ENCODE assay signal across 9 cellular contexts in genomic region chr14:30873308-30874119, GRCh38. TPM values are rescaled to one million over a fixed set of nuclear protein-coding genes. Genes with fewer than 3 reads are reported as not detected.
DNase-seq lines count a peak whose midpoint lies in the region; ATAC-seq, FAIRE-seq and TF ChIP-seq lines count a peak whose summit lies in the region.
"Had no signal": no experiment of that assay in that cellular context is flagged by ENCODE, and none has a peak within 500 bp of the region (broad histone marks: within the 10 kb centered on the region; RNA-seq: fewer than 3 reads in every experiment).

No MANE protein-coding gene starts in this region.

- no peaks in the 10 kb centered on the region for H3K36me3 ChIP-seq in ACC112 (ENCODE audit: insufficient read depth, low read length)
- no peaks in the 10 kb centered on the region for H3K36me3 ChIP-seq in HCT116 (ENCODE audit: control insufficient read depth in 1 of 2, insufficient read depth in 2 of 2, low read length in 2 of 2)
- H3K36me3 ChIP-seq in astrocyte (ENCODE audit: insufficient read depth, low read length) = no peaks in the 10 kb centered on the region
- no peaks in the 10 kb centered on the region for H3K36me3 ChIP-seq in mucosa of stomach (ENCODE audit: control insufficient read depth, insufficient read depth, low read length)

- CTCF ChIA-PET in HCT116 (lab: Charles Lee) = no interaction called here

- peak overlapping the region; percentile 79 for H3K4me3 ChIP-seq in ACC112 (ENCODE audit: low read depth, low read length)
- peak overlapping the region; percentile 43 to 58; a peak in 3 of 4 replicates for H3K4me3 ChIP-seq in HCT116 (replicated peaks in 1 of 2; ENCODE audit: low read depth in 1 of 2, low read length in 2 of 2)
- H3K4me3 ChIP-seq in astrocyte (ENCODE audit: insufficient read depth, low read depth, low read length) = peak overlapping the region; percentile 52
- H3K4me3 ChIP-seq in mucosa of stomach (ENCODE audit: low read length) = no peak overlapping the region

- POLR2A ChIA-PET in HCT116 (lab: Charles Lee) = interaction anchor here (0.6 kb wide), 1 partner anchor 155 kb away, joined by 3 read pairs; no protein-coding TSS in a partner anchor

- TF ChIP-seq CTCF in HCT116 (IDR thresholded peaks at IDR 0.05 in 2 of 3, conservative IDR thresholded peaks at IDR 0.05 in 1 of 3; ENCODE audit: borderline replicate concordance in 1 of 3, insufficient read depth in 1 of 3, low read depth in 2 of 3, low read length in 2 of 3) = no peak
- TF ChIP-seq CTCF in astrocyte (IDR thresholded peaks at IDR 0.05; ENCODE audit: insufficient read depth, low read depth, low read length) = no peak

- no peaks in the 10 kb centered on the region for H4K20me1 ChIP-seq in HCT116 (ENCODE audit: insufficient read depth)
- H4K20me1 ChIP-seq in astrocyte (ENCODE audit: insufficient read depth, low read length) = no peaks in the 10 kb centered on the region

- peak overlapping the region; percentile 47 for H3K4me3 Mint-ChIP-seq in astrocyte (ENCODE audit: unreplicated experiment)

- H3K27ac ChIP-seq in ACC112 (ENCODE audit: low read depth, low read length) (no peak overlapping the region), HCT116 (ENCODE audit: low read depth, low read length) (no peak overlapping the region; the same call in 1 of the 2 replicates), astrocyte (ENCODE audit: low read depth, low read length) (no peak overlapping the region)

- intact Hi-C loops in HCT116 (cut with micrococcal nuclease) = no loop called here

- DNase-seq in HCT116 (ENCODE audit: low read depth, low spot score) = no peak
- no peak for DNase-seq in astrocyte (ENCODE audit: low read depth)
- DNase-seq in DMS53 treated with DMSO at 0.1 percent for 48 hours (lab: John Stamatoyannopoulos, UW; ENCODE audit: unreplicated experiment) = no peak
- no peak for DNase-seq in T1000 (lab: John Stamatoyannopoulos, UW)

- H3K27me3 ChIP-seq in ACC112 (ENCODE audit: insufficient read depth, low read length) = peaks cover 56% of the 10 kb centered on the region
- H3K27me3 ChIP-seq in HCT116 (ENCODE audit: insufficient read depth, low read length) = no peaks in the 10 kb centered on the region
- peaks cover 33% of the 10 kb centered on the region for H3K27me3 ChIP-seq in astrocyte (ENCODE audit: insufficient read depth, low read length)
- H3K27me3 ChIP-seq in mucosa of stomach (ENCODE audit: control insufficient read depth, insufficient read depth, low read length) = peaks cover 41% of the 10 kb centered on the region

- H3K79me2 ChIP-seq in ACC112 (ENCODE audit: control insufficient read depth, insufficient read depth, low read length, unreplicated experiment) (no peaks in the 10 kb centered on the region), HCT116 (ENCODE audit: insufficient read depth, low read length) (no peaks in the 10 kb centered on the region), astrocyte (ENCODE audit: insufficient read depth, low read length) (no peaks in the 10 kb centered on the region)

- H3K4me1 ChIP-seq in ACC112 (ENCODE audit: control insufficient read depth, insufficient read depth, low read length, unreplicated experiment) (peaks cover 3% of the 10 kb centered on the region), HCT116 (ENCODE audit: control insufficient read depth in 1 of 2, insufficient read depth in 2 of 2, low read length in 2 of 2) (peaks cover 0 to 18% of the 10 kb centered on the region in 2 experiments; a peak in 3 of 4 replicates), astrocyte (ENCODE audit: insufficient read depth, low read length) (peaks cover 19% of the 10 kb centered on the region), mucosa of stomach (ENCODE audit: control insufficient read depth, insufficient read depth, low read length) (peaks cover 10% of the 10 kb centered on the region)

- BruUV-seq in HCT116 (replicated peaks; lab: Mats Ljungman, UMichigan) = TSS peak; percentile 28

- no peak overlapping the region for H3K27ac Mint-ChIP-seq in astrocyte (ENCODE audit: unreplicated experiment)

- FAIRE-seq in astrocyte (lab: Jason Lieb, UNC) = no peak
- FAIRE-seq: G401.6 had no signal

- no peak for TF ChIP-seq POLR2A in HCT116 (IDR thresholded peaks at IDR 0.05; ENCODE audit: borderline replicate concordance, extremely low read depth, insufficient read depth, insufficient read length)

- H3K27me3 Mint-ChIP-seq in astrocyte (ENCODE audit: low read depth, unreplicated experiment) = peaks cover 44% of the 10 kb centered on the region

- H2AFZ ChIP-seq in ACC112 (ENCODE audit: low read length, unreplicated experiment) (peak overlapping the region; percentile 86), HCT116 (ENCODE audit: low read depth, low read length, poor library complexity, severe bottlenecking) (peak overlapping the region; percentile 3), astrocyte (ENCODE audit: low read depth, low read length) (peak overlapping the region; percentile 73)

- H3K9me2 ChIP-seq in HCT116 (ENCODE audit: insufficient read depth) = no peaks in the 10 kb centered on the region

- no peak for TF ChIP-seq RAD21 in HCT116 (IDR thresholded peaks at IDR 0.05; ENCODE audit: low read depth)

- RAD21 ChIA-PET in HCT116 (lab: Charles Lee; ENCODE audit: low non-redundant PET in 1 of 2, low total read pairs in 2 of 2, uncharacterized antibody in 2 of 2, unreplicated experiment in 2 of 2) = no interaction called here

- H3K36me3 Mint-ChIP-seq in astrocyte (ENCODE audit: low read depth, unreplicated experiment) = no peaks in the 10 kb centered on the region

- H3K4me2 ChIP-seq in HCT116 (ENCODE audit: low read length) (peak overlapping the region; percentile 85), astrocyte (ENCODE audit: low read length) (peak overlapping the region; percentile 90)

- ATAC-seq in HCT116 = peak; percentile 11; the same call in 1 of the 2 replicates
- ATAC-seq in GM21367 (IDR thresholded peaks at IDR 0.05; ENCODE audit: unreplicated experiment) = no peak
- no peak for ATAC-seq in GM18861 (IDR thresholded peaks at IDR 0.05; ENCODE audit: unreplicated experiment)

- H3K9me3 ChIP-seq in HCT116 (ENCODE audit: control insufficient read depth in 1 of 2, insufficient read depth in 1 of 2, low read depth in 1 of 2, low read length in 2 of 2) (no peaks in the 10 kb centered on the region), astrocyte (ENCODE audit: insufficient read depth, low read depth, low read length) (no peaks in the 10 kb centered on the region), mucosa of stomach (ENCODE audit: control insufficient read depth, low read length) (no peaks in the 10 kb centered on the region)

- no peaks in the 10 kb centered on the region for H3K4me1 Mint-ChIP-seq in astrocyte (ENCODE audit: low read depth, unreplicated experiment)

- peaks cover 2% of the 10 kb centered on the region for H3K9me3 Mint-ChIP-seq in astrocyte (ENCODE audit: unreplicated experiment)

- H3K9ac ChIP-seq in HCT116 (ENCODE audit: low read length) = peak overlapping the region; percentile 61
- no peak overlapping the region for H3K9ac ChIP-seq in astrocyte (ENCODE audit: low read length)
- H3K9ac ChIP-seq in mucosa of stomach (ENCODE audit: low read length) = peak overlapping the region; percentile 18

TF ChIP-seq in HCT116, 20 proteins besides CTCF, POLR2A, EP300 and RAD21:
- TF ChIP-seq MAX (IDR thresholded peaks at IDR 0.05) (no peak), ATF3 (IDR thresholded peaks at IDR 0.05) (no peak), ZNF274 (IDR thresholded peaks at IDR 0.05; ENCODE audit: low read depth, low read length) (no peak), POLR2AphosphoS5 (IDR thresholded peaks at IDR 0.05; ENCODE audit: low read depth, low read length) (no peak), FOSL1 (IDR thresholded peaks at IDR 0.05; ENCODE audit: low read depth) (no peak), SP1 (IDR thresholded peaks at IDR 0.05; ENCODE audit: low read depth) (no peak), SIN3A (IDR thresholded peaks at IDR 0.05; ENCODE audit: low read depth) (no peak), ELF1 (IDR thresholded peaks at IDR 0.05; ENCODE audit: borderline replicate concordance, low read depth) (no peak), EGR1 (IDR thresholded peaks at IDR 0.05; ENCODE audit: low read depth) (no peak)
TF ChIP-seq in HCT116: peak in this region for 0.

RNA-seq across cellular contexts. Expression of gene COCH, which starts 0.8 kb away (rescaled TPM):
- total RNA-seq in HCT116 (2021; ENCODE audit: unreplicated experiment) (6.7 TPM), astrocyte (0.79 and 0.87 TPM in 2 replicates)
- polyA plus RNA-seq in HCT116 (2012) = 4.7 and 6.6 TPM in 2 replicates

Comparison
In these comparisons a context has a peak if more than half of its experiments do, and no peak if none do; other contexts are left out.
1. H2AFZ ChIP-seq: peak in every context shown above with its lines; median percentile 86 in ACC112; 73 in astrocyte; 3 in HCT116.